ENCODE assay signal across 19 cellular contexts in genomic region chr17:36598951-36599401, GRCh38.
"Had no signal": no experiment of that assay in that cellular context is flagged by ENCODE, and none has a peak within 500 bp of the region (broad histone marks: within the 10 kb centered on the region; RNA-seq: fewer than 3 reads in every experiment).

No MANE protein-coding gene starts in this region.

- H3K27ac ChIP-seq: gastroesophageal sphincter, sigmoid colon, testis had no signal

- H3K27ac Mint-ChIP-seq: activated naive CD8-positive, alpha-beta T cell treated with anti-CD3 and anti-CD28 coated beads for 36 hours; activated T-cell treated with anti-CD3 and anti-CD28 coated beads, Interleukin-2, amount 50 U/mL, for 24 hours; activated T-helper 17 cell treated with anti-CD3 and anti-CD28 coated beads, Interleukin-2, amount 50 U/mL, for 72 hours; nephron had no signal

- H3K9me3 Mint-ChIP-seq: activated naive CD8-positive, alpha-beta T cell treated with anti-CD3 and anti-CD28 coated beads for 36 hours; activated T-cell treated with anti-CD3 and anti-CD28 coated beads, Interleukin-2, amount 50 U/mL, for 24 hours; activated T-helper 17 cell treated with anti-CD3 and anti-CD28 coated beads, Interleukin-2, amount 50 U/mL, for 72 hours; central memory CD8-positive, alpha-beta T cell; nephron had no signal

- H3K4me3 ChIP-seq: dorsolateral prefrontal cortex, gastroesophageal sphincter, lung, sigmoid colon, testis had no signal

- H3K36me3 ChIP-seq: gastroesophageal sphincter had no signal

- DNase-seq: activated CD4-positive, alpha-beta T cell treated with anti-CD3 and anti-CD28 coated beads for 1 hour; activated CD8-positive, alpha-beta memory T cell treated with anti-CD3 and anti-CD28 coated beads, Interleukin-2, amount 50 U/mL, for 4 hours; activated naive CD4-positive, alpha-beta T cell treated with Interleukin-2 at 50 U/mL for 16 hours; activated naive CD8-positive, alpha-beta T cell treated with anti-CD3 and anti-CD28 coated beads for 36 hours; activated T-cell treated with anti-CD3 and anti-CD28 coated beads, Interleukin-2, amount 50 U/mL, for 24 hours; dorsolateral prefrontal cortex; islet precursor cell; left cardiac atrium; occipital lobe; sigmoid colon; stimulated activated CD4-positive, alpha-beta T cell treated with anti-CD3 and anti-CD28 coated beads, Interleukin-4, amount 100 ng/mL, for 1 hour; stimulated activated naive CD4-positive, alpha-beta T cell; T-helper 1 cell; testis had no signal

- H3K27me3 ChIP-seq: dorsolateral prefrontal cortex, gastroesophageal sphincter, sigmoid colon, testis had no signal

- H3K4me3 Mint-ChIP-seq: activated naive CD8-positive, alpha-beta T cell treated with anti-CD3 and anti-CD28 coated beads for 36 hours; activated T-cell treated with anti-CD3 and anti-CD28 coated beads, Interleukin-2, amount 50 U/mL, for 24 hours; activated T-helper 17 cell treated with anti-CD3 and anti-CD28 coated beads, Interleukin-2, amount 50 U/mL, for 72 hours; central memory CD8-positive, alpha-beta T cell had no signal

- H3K27me3 Mint-ChIP-seq: activated naive CD8-positive, alpha-beta T cell treated with anti-CD3 and anti-CD28 coated beads for 36 hours; activated T-cell treated with anti-CD3 and anti-CD28 coated beads, Interleukin-2, amount 50 U/mL, for 24 hours; activated T-helper 17 cell treated with anti-CD3 and anti-CD28 coated beads, Interleukin-2, amount 50 U/mL, for 72 hours; central memory CD8-positive, alpha-beta T cell had no signal

- H3K9me3 ChIP-seq: gastroesophageal sphincter, sigmoid colon, testis had no signal
